In the genomic region with DNA sequence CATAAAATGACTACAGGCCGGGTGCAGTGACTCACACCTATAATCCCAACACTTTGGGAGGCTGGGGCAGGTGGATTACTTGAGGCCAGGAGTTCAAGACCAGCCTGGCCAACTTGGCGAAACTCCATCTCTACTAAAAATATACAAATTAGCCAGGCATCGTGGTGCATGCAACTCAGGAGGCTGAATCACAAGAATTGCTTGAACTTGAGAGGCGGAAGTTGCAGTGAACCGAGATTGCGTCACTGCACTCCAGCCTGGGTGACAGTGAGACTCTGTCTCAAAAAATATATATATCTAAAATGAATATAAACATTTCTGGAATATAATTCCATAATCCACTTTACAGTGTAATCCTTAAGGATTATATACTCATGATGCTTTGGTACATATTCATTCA, we compare ENCODE assay signal across 22 cellular contexts.
"Had no signal": no experiment of that assay in that cellular context is flagged by ENCODE, and none has a peak within 500 bp of the region (broad histone marks: within the 10 kb centered on the region; RNA-seq: fewer than 3 reads in every experiment).

No MANE protein-coding gene starts in this region.

- ATAC-seq: effector memory CD8-positive, alpha-beta T cell; gastroesophageal sphincter; lower lobe of right lung; natural killer cell had no signal

- H3K27ac Mint-ChIP-seq: dendritic cell treated with granulocyte-macrophage colony-stimulating factor and Interleukin-4, amounts not matched to agents 40 ng/mL and 50 ng/mL, for 4 days; memory B cell; mesothelial cell of epicardium; natural killer cell had no signal

- DNase-seq: effector memory CD8-positive, alpha-beta T cell; esophagus squamous epithelium; foreskin fibroblast; glutamatergic neuron; left ventricle myocardium inferior; lower lobe of right lung; natural killer cell; posterior cingulate gyrus; sigmoid colon; stimulated activated CD4-positive, alpha-beta T cell treated with anti-CD3 and anti-CD28 coated beads, Interleukin-2, amount 100 ng/mL, for 24 hours; stimulated activated CD4-positive, alpha-beta T cell treated with anti-CD3 and anti-CD28 coated beads, Interleukin-4, amount 100 ng/mL, for 4 hours; stimulated activated naive CD4-positive, alpha-beta T cell; stomach; substantia nigra; transverse colon had no signal

- H3K27ac ChIP-seq: esophagus squamous epithelium, gastroesophageal sphincter, left ventricle myocardium inferior, lower lobe of right lung, sigmoid colon, skin epidermis, stomach, thoracic aorta, transverse colon had no signal

- H3K9me3 Mint-ChIP-seq: natural killer cell had no signal

- H3K4me3 Mint-ChIP-seq: dendritic cell treated with granulocyte-macrophage colony-stimulating factor and Interleukin-4, amounts not matched to agents 40 ng/mL and 50 ng/mL, for 4 days; effector memory CD8-positive, alpha-beta T cell; memory B cell; mesothelial cell of epicardium; natural killer cell; neural crest cell had no signal

- H3K4me1 Mint-ChIP-seq: memory B cell, mesothelial cell of epicardium, neural crest cell had no signal

- H3K27me3 Mint-ChIP-seq: dendritic cell treated with granulocyte-macrophage colony-stimulating factor and Interleukin-4, amounts not matched to agents 40 ng/mL and 50 ng/mL, for 4 days; effector memory CD8-positive, alpha-beta T cell; memory B cell had no signal
